8 cellular contexts compared by ENCODE assay signal in the genomic region with DNA sequence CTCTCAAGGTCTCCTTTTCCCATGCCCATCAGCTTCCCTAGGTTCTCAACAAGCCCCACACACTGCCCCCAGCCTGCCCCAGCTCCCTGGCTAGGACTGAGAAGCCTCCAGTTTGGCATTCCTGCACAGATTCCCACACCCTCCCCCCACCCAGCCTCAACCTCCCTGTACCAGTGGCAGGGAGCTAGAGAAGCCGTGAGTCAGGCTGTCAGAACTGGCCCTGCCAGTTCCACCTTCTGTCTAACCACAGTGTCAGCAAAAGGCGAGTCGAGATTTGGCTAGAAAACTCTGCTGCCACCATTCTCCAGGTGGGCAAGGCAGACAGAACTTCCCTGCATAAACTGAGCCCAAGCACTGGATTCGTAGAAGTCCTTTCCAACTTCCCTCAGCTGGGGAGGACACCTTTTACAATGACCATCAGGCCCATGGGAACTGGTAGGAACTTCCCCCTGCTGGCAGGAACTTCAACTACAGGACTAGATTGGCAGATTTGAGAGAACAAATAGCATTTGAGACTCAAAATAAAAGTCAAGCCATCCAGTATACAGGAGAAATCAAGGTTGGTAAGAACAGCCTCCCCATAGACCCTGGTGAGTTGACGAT. TPM values are rescaled to one million over a fixed set of nuclear protein-coding genes. Genes with fewer than 3 reads are reported as not detected.
A peak's percentile ranks its signal among the peaks of the same experiment; 100 is the strongest.
DNase-seq lines count a peak whose midpoint lies in the region; ATAC-seq lines count a peak whose summit lies in the region.

No MANE protein-coding gene starts in this region.

- in situ Hi-C loops in T47D (cut with HindIII; ENCODE audit: low pct_unique_long_range_greater_than_20kb, low sequenced_read_pairs), result no loop called here

- DNase-seq in activated CD4-positive, alpha-beta T cell treated with anti-CD3 and anti-CD28 coated beads for 48 hours, result peak; percentile 12
- DNase-seq in activated CD4-positive, alpha-beta T cell treated with anti-CD3 and anti-CD28 coated beads, Interleukin-2, amount 50 U/mL, for 4 hours, result no peak
- peak; percentile 10 for DNase-seq in NCI-H146 treated with DMSO at 0.1 percent for 48 hours (lab: John Stamatoyannopoulos, UW; ENCODE audit: unreplicated experiment)
- DNase-seq in T47D (ENCODE audit: low read depth in 1 of 2, low spot score in 1 of 2), result peak; percentile 69 to 89
- DNase-seq in kidney glomerular epithelial cell (lab: John Stamatoyannopoulos, UW), result peak; percentile 50
- no peak for DNase-seq in ureter (ENCODE audit: low spot score)
- DNase-seq in effector CD8-positive, alpha-beta T cell (lab: John Stamatoyannopoulos, UW), result no peak

- no peak for ATAC-seq in HG03432 (IDR thresholded peaks at IDR 0.05; ENCODE audit: unreplicated experiment)

RNA-seq across cellular contexts. Expression of gene TNNT2, which starts 31.0 kb away (rescaled TPM):
- total RNA-seq in ureter, result 1.4 TPM

RNA-seq across cellular contexts. Expression of gene LAD1, which starts 52.7 kb away (rescaled TPM):
- total RNA-seq in ureter, result 186 TPM

Comparison
In these comparisons a context has a peak if more than half of its experiments do, and no peak if none do; other contexts are left out.
1. DNase-seq: peak in activated CD4-positive, alpha-beta T cell treated with anti-CD3 and anti-CD28 coated beads for 48 hours (single experiment), NCI-H146 treated with DMSO at 0.1 percent for 48 hours (single experiment), T47D (2 of 2) and kidney glomerular epithelial cell (single experiment); none in activated CD4-positive, alpha-beta T cell treated with anti-CD3 and anti-CD28 coated beads, Interleukin-2, amount 50 U/mL, for 4 hours (0 of 2), ureter (single experiment) and effector CD8-positive, alpha-beta T cell (single experiment).